In the genomic region with DNA sequence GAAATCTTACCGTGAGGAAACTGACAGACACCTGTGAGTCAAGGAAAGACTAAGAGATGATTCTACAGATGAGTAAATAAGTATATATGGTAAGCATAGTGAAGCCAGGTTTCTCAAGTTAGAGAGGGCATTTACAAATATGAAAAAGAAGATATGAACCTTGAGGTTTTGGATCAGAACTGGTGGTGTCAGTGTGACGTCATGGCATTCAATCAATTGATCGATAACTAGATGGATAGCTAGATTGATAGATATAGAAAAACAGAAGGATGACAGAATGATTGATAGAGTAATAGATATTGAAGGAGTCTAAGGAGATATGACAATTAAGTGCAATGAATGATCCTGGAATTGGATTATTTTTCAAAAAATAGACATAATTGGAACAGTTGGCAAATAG, we compare ENCODE assay signal across 31 cellular contexts.
DNase-seq lines count a peak whose midpoint lies in the region; ATAC-seq, FAIRE-seq and TF ChIP-seq lines count a peak whose summit lies in the region.
"Had no signal": no experiment of that assay in that cellular context is flagged by ENCODE, and none has a peak within 500 bp of the region (broad histone marks: within the 10 kb centered on the region; RNA-seq: fewer than 3 reads in every experiment).

No MANE protein-coding gene starts in this region.

- in situ Hi-C loops in HepG2 (cut with HindIII; ENCODE audit: extremely low pct_ligation_motif_present, low pct_unique_long_range_greater_than_20kb), result no loop called here

- peak overlapping the region; percentile 58 for H3K27ac Mint-ChIP-seq in activated T-cell treated with anti-CD3 and anti-CD28 coated beads, Interleukin-2, amount 50 U/mL, for 72 hours
- no peak overlapping the region for H3K27ac Mint-ChIP-seq in activated T-cell treated with anti-CD3 and anti-CD28 coated beads, Interleukin-2, amount 50 U/mL, for 24 hours
- H3K27ac Mint-ChIP-seq: B cell; CD14-positive monocyte; CD4-positive, alpha-beta memory T cell; CD4-positive, alpha-beta T cell; CD4-positive, CD25-positive, alpha-beta regulatory T cell; CD8-positive, alpha-beta memory T cell; CD8-positive, alpha-beta T cell had no signal

- H3K4me3 ChIP-seq in HepG2 (replicated peaks in 1 of 3; ENCODE audit: insufficient read depth in 1 of 3, low read depth in 2 of 3, low read length in 3 of 3) (no peak overlapping the region), right lobe of liver (no peak overlapping the region)
- H3K4me3 ChIP-seq: A549; BLaER1; BLaER1 treated with 17β-estradiol and CSF1 and Interleukin-3, amounts not matched to agents 10 nM and 100 nM had no signal

- WGBS in HepG2 (ENCODE audit: low lambda C conversion rate), result 2% methylated on average over 3 of the region's 3 CpGs
- 54% methylated on average over 3 of the region's 3 CpGs for WGBS in right lobe of liver (ENCODE audit: insufficient coverage, low coverage, low lambda C conversion rate, missing lambda C conversion rate)

- H3K4me2 ChIP-seq in HepG2 (ENCODE audit: low read depth, low read length), result no peak overlapping the region
- H3K4me2 ChIP-seq: A549; BLaER1; BLaER1 treated with 17β-estradiol and CSF1 and Interleukin-3, amounts not matched to agents 10 nM and 100 nM had no signal

- H4K20me1 ChIP-seq in HepG2 (ENCODE audit: insufficient read depth, low read length), result no peaks in the 10 kb centered on the region
- H4K20me1 ChIP-seq: BLaER1; BLaER1 treated with 17β-estradiol and CSF1 and Interleukin-3, amounts not matched to agents 10 nM and 100 nM had no signal

- H3K4me3 Mint-ChIP-seq in activated T-cell treated with anti-CD3 and anti-CD28 coated beads, Interleukin-2, amount 50 U/mL, for 72 hours, result no peak overlapping the region
- H3K4me3 Mint-ChIP-seq in activated T-cell treated with anti-CD3 and anti-CD28 coated beads, Interleukin-2, amount 50 U/mL, for 24 hours, result no peak overlapping the region
- H3K4me3 Mint-ChIP-seq: B cell; CD14-positive monocyte; CD4-positive, alpha-beta memory T cell; CD4-positive, alpha-beta T cell; CD4-positive, CD25-positive, alpha-beta regulatory T cell; CD8-positive, alpha-beta memory T cell; CD8-positive, alpha-beta T cell had no signal

- DNase-seq in activated T-cell treated with anti-CD3 and anti-CD28 coated beads, Interleukin-2, amount 50 U/mL, for 72 hours, result no peak
- no peak for DNase-seq in activated T-cell treated with anti-CD3 and anti-CD28 coated beads, Interleukin-2, amount 50 U/mL, for 24 hours
- DNase-seq in HepG2 (ENCODE audit: low spot score) (no peak), right lobe of liver (no peak)
- DNase-seq: 8988T; ACHN; AML-193; BE2C; C1 segment of cervical spinal cord; Caco-2; Calu3; CD4-positive, alpha-beta memory T cell; CD4-positive, alpha-beta T cell; CD4-positive, CD25-positive, alpha-beta regulatory T cell; CD8-positive, alpha-beta memory T cell; CD8-positive, alpha-beta T cell; COR-L47; DMS 273 treated with DMSO at 0.1 percent for 48 hours; DMS153; DMS53; DMS79; DMS79 treated with DMSO at 0.1 percent for 48 hours; DND-41; EL had no signal

- H3K27ac ChIP-seq in HepG2 (ENCODE audit: extremely low read length, insufficient read depth, low read length) (no peak overlapping the region), right lobe of liver (no peak overlapping the region)
- H3K27ac ChIP-seq: 22Rv1; A549; BLaER1; BLaER1 treated with 17β-estradiol and CSF1 and Interleukin-3, amounts not matched to agents 10 nM and 100 nM; C4-2B had no signal

- no peak for ATAC-seq in activated T-cell treated with anti-CD3 and anti-CD28 coated beads, Interleukin-2, amount 50 U/mL, for 72 hours (replicated peaks in 1 of 2)
- ATAC-seq in HepG2, result no peak
- no peak for ATAC-seq in right lobe of liver
- ATAC-seq: A549; CD8-positive, alpha-beta T cell had no signal

- peaks cover 0 to 5% of the 10 kb centered on the region in 2 donors for H3K9me3 Mint-ChIP-seq in activated T-cell treated with anti-CD3 and anti-CD28 coated beads, Interleukin-2, amount 50 U/mL, for 72 hours
- H3K9me3 Mint-ChIP-seq in activated T-cell treated with anti-CD3 and anti-CD28 coated beads, Interleukin-2, amount 50 U/mL, for 24 hours, result peaks cover 17% of the 10 kb centered on the region

- H3K27me3 ChIP-seq in HepG2 (ENCODE audit: control insufficient read depth in 1 of 2, insufficient read depth in 2 of 2, low read length in 2 of 2) (no peaks in the 10 kb centered on the region; a peak in 1 of 5 replicates), right lobe of liver (no peaks in the 10 kb centered on the region)
- H3K27me3 ChIP-seq: BE2C; BLaER1; BLaER1 treated with 17β-estradiol and CSF1 and Interleukin-3, amounts not matched to agents 10 nM and 100 nM had no signal

- no peak for TF ChIP-seq RAD21 in HepG2 (CRISPR knock-in tag; IDR thresholded peaks at IDR 0.05)

- H2AFZ ChIP-seq in HepG2 (ENCODE audit: low read length), result no peak overlapping the region

- H3K4me1 ChIP-seq in HepG2 (ENCODE audit: insufficient read depth, low read length), result no peaks in the 10 kb centered on the region
- no peaks in the 10 kb centered on the region for H3K4me1 ChIP-seq in right lobe of liver
- H3K4me1 ChIP-seq: A549; BE2C; BLaER1; BLaER1 treated with 17β-estradiol and CSF1 and Interleukin-3, amounts not matched to agents 10 nM and 100 nM; Caco-2 had no signal

- intact Hi-C loops in HepG2 (cut with micrococcal nuclease; ENCODE audit: unreplicated experiment) (no loop called here), right lobe of liver (cut with DNase I) (no loop called here)

- H3K36me3 ChIP-seq in HepG2 (replicated peaks in 1 of 2; ENCODE audit: control insufficient read depth in 1 of 2, insufficient read depth in 2 of 2, low read length in 2 of 2) (no peaks in the 10 kb centered on the region), right lobe of liver (no peaks in the 10 kb centered on the region)
- H3K36me3 ChIP-seq: BE2C; BLaER1; BLaER1 treated with 17β-estradiol and CSF1 and Interleukin-3, amounts not matched to agents 10 nM and 100 nM had no signal

- H3K27me3 Mint-ChIP-seq in activated T-cell treated with anti-CD3 and anti-CD28 coated beads, Interleukin-2, amount 50 U/mL, for 72 hours (ENCODE audit: low read depth), result no peaks in the 10 kb centered on the region
- no peaks in the 10 kb centered on the region for H3K27me3 Mint-ChIP-seq in activated T-cell treated with anti-CD3 and anti-CD28 coated beads, Interleukin-2, amount 50 U/mL, for 24 hours
- H3K27me3 Mint-ChIP-seq: B cell; CD4-positive, alpha-beta memory T cell; CD4-positive, alpha-beta T cell; CD4-positive, CD25-positive, alpha-beta regulatory T cell; CD8-positive, alpha-beta memory T cell had no signal

- POLR2A ChIA-PET in HepG2 (lab: Yijun Ruan, JAX), result no interaction called here

- TF ChIP-seq POLR2A in HepG2 (IDR thresholded peaks at IDR 0.05; ENCODE audit: insufficient read depth in 1 of 2, low read depth in 2 of 2, low read length in 2 of 2), result no peak
- TF ChIP-seq POLR2A in right lobe of liver (IDR thresholded peaks at IDR 0.05), result no peak

- no peaks in the 10 kb centered on the region for H3K4me1 Mint-ChIP-seq in activated T-cell treated with anti-CD3 and anti-CD28 coated beads, Interleukin-2, amount 50 U/mL, for 72 hours (ENCODE audit: low read depth)
- no peaks in the 10 kb centered on the region for H3K4me1 Mint-ChIP-seq in activated T-cell treated with anti-CD3 and anti-CD28 coated beads, Interleukin-2, amount 50 U/mL, for 24 hours (ENCODE audit: low read depth)
- H3K4me1 Mint-ChIP-seq: B cell; CD14-positive monocyte; CD4-positive, alpha-beta memory T cell; CD4-positive, CD25-positive, alpha-beta regulatory T cell; CD8-positive, alpha-beta memory T cell had no signal

- no peaks in the 10 kb centered on the region for H3K36me3 Mint-ChIP-seq in activated T-cell treated with anti-CD3 and anti-CD28 coated beads, Interleukin-2, amount 50 U/mL, for 72 hours (ENCODE audit: insufficient read depth in 2 of 2)
- H3K36me3 Mint-ChIP-seq in activated T-cell treated with anti-CD3 and anti-CD28 coated beads, Interleukin-2, amount 50 U/mL, for 24 hours (ENCODE audit: low read depth), result no peaks in the 10 kb centered on the region
- H3K36me3 Mint-ChIP-seq: CD14-positive monocyte; CD4-positive, alpha-beta memory T cell; CD4-positive, CD25-positive, alpha-beta regulatory T cell; CD8-positive, alpha-beta memory T cell; CD8-positive, alpha-beta T cell had no signal

- TF ChIP-seq EP300 in HepG2 (IDR thresholded peaks at IDR 0.05; ENCODE audit: low read depth in 2 of 2, low read length in 2 of 2) (no peak), HepG2 (CRISPR knock-in tag; IDR thresholded peaks at IDR 0.05; ENCODE audit: borderline replicate concordance) (no peak)

- no TSS peak for BruUV-seq in HepG2 (replicated peaks; lab: Mats Ljungman, UMichigan)

- H3K79me2 ChIP-seq in HepG2 (ENCODE audit: insufficient read depth, low read length), result no peaks in the 10 kb centered on the region

- H3K9me3 ChIP-seq in HepG2 (ENCODE audit: low read length) (no peaks in the 10 kb centered on the region; the same call in 1 of the 2 replicates), right lobe of liver (no peaks in the 10 kb centered on the region)
- H3K9me3 ChIP-seq: A549; BE2C; BLaER1; BLaER1 treated with 17β-estradiol and CSF1 and Interleukin-3, amounts not matched to agents 10 nM and 100 nM; Caco-2 had no signal

- CTCF ChIA-PET in HepG2 (lab: Yijun Ruan, JAX; ENCODE audit: low intra/inter-chr PET ratio, low total read pairs), result no interaction called here

- TF ChIP-seq CTCF in HepG2 (CRISPR knock-in tag; IDR thresholded peaks at IDR 0.05) (no peak), right lobe of liver (IDR thresholded peaks at IDR 0.05) (no peak)

- H3K9ac ChIP-seq in HepG2 (ENCODE audit: insufficient read depth, low read depth, low read length), result no peak overlapping the region
- H3K9ac ChIP-seq: BLaER1; BLaER1 treated with 17β-estradiol and CSF1 and Interleukin-3, amounts not matched to agents 10 nM and 100 nM had no signal

- no peak for FAIRE-seq in HepG2 (lab: Jason Lieb, UNC)
- FAIRE-seq: A549 had no signal

TF ChIP-seq in HepG2, 621 proteins besides CTCF, POLR2A, EP300 and RAD21:
- TF ChIP-seq CREB1 (IDR thresholded peaks at IDR 0.05), result peak; percentile 95
- TF ChIP-seq CREB1 (CRISPR knock-in tag; IDR thresholded peaks at IDR 0.05), result no peak
- peak; percentile 94 for TF ChIP-seq ATF7 (IDR thresholded peaks at IDR 0.05)
- no peak for TF ChIP-seq ATF7 (CRISPR knock-in tag; IDR thresholded peaks at IDR 0.05)
- TF ChIP-seq RFX3 (CRISPR knock-in tag; IDR thresholded peaks at IDR 0.05), result no peak
TF ChIP-seq in HepG2: peak in this region for 2.
